In the genomic region with DNA sequence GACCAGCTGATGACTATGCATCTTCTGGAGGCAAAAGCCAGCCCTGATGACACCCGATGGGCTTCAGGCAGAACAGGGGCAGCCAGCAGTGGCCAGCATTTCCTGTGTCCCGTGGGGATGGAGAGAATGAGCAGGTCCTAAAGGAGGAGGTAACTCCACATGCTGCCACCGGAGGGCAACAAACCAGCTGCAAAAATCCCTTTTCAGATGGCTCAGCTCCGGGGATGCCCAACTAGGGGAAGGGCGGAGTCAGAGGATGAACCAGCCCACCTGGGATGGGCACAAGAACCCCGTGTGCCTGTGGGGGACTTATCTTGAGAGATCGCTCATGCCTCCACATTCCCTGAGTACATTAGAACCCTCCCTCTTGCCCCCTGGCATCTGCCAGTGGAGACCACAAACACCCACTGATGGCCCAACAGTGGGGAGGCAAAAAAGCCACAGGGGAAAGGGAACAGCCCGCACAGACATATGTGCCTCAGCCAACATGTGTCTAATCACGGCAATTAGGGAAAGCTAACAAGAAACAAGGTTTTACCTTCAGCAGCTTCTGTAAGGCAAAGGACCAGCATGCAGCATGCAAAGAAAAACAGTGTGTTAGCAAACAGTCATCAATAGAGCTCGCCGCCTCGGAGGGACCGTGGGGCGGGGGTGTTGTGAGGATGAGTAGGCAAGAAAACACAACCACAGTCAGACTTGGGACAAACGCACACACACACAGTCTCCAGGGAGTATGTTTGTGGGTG, we compare ENCODE assay signal across 8 cellular contexts.
DNase-seq lines count a peak whose midpoint lies in the region; ATAC-seq and TF ChIP-seq lines count a peak whose summit lies in the region.

No MANE protein-coding gene starts in this region.

- peak; percentile 42 for ATAC-seq in Panc1

- DNase-seq in COLO829 (ENCODE audit: low spot score) (peak; percentile 60), HT1080 (ENCODE audit: low read depth) (peak; percentile 70), Panc1 (ENCODE audit: low read depth, low spot score) (no peak), kidney epithelial cell (ENCODE audit: low read depth) (no peak), transverse colon (no peak), NCI-H187 (lab: John Stamatoyannopoulos, UW) (no peak), ovary (no peak)
- DNase-seq in activated naive CD4-positive, alpha-beta T cell treated with anti-CD3 and anti-CD28 coated beads, Interleukin-2, amount 50 U/mL, for 16 hours, result peak; percentile 52

- POLR2A ChIA-PET in Panc1 (lab: Charles Lee), result interaction anchor here (0.5 to 0.6 kb wide), 2 partner anchors 67 to 303 kb away, joined by 5 read pairs; no protein-coding TSS in a partner anchor

- H3K4me3 ChIP-seq in Panc1 (ENCODE audit: low read depth in 2 of 2, low read length in 2 of 2) (no peak overlapping the region), kidney epithelial cell (ENCODE audit: low read depth, low read length) (no peak overlapping the region), transverse colon (no peak overlapping the region), ovary (no peak overlapping the region)

- no peak for TF ChIP-seq POLR2A in transverse colon (IDR thresholded peaks at IDR 0.05)
- TF ChIP-seq POLR2A in ovary (IDR thresholded peaks at IDR 0.05), result no peak

- H3K4me1 ChIP-seq in Panc1 (ENCODE audit: control insufficient read depth, insufficient read depth, low read length) (peaks cover 5% of the 10 kb centered on the region; the same call in 1 of the 2 replicates), transverse colon (no peaks in the 10 kb centered on the region), ovary (ENCODE audit: insufficient read depth) (no peaks in the 10 kb centered on the region)

- CTCF ChIA-PET in Panc1 (lab: Charles Lee), result interaction anchor here (0.6 to 2.7 kb wide), 11 partner anchors 8 to 162 kb away, joined by 3 to 80 read pairs (median 4); no protein-coding TSS in a partner anchor

- H3K9me3 ChIP-seq in Panc1 (ENCODE audit: control insufficient read depth, insufficient read depth, low read depth, low read length), result no peaks in the 10 kb centered on the region
- H3K9me3 ChIP-seq in transverse colon, result no peaks in the 10 kb centered on the region
- no peaks in the 10 kb centered on the region for H3K9me3 ChIP-seq in ovary

- no peak overlapping the region for H3K27ac ChIP-seq in Panc1 (ENCODE audit: low read length)
- no peak overlapping the region for H3K27ac ChIP-seq in transverse colon
- H3K27ac ChIP-seq in ovary, result no peak overlapping the region

- TF ChIP-seq CTCF in Panc1 (IDR thresholded peaks at IDR 0.05), result peak; percentile 75
- TF ChIP-seq CTCF in kidney epithelial cell (IDR thresholded peaks at IDR 0.05; ENCODE audit: insufficient read depth, low read length, poor library complexity, severe bottlenecking), result peak; percentile 61
- TF ChIP-seq CTCF in transverse colon (IDR thresholded peaks at IDR 0.05), result peak in 4 of 5 experiments; percentile 9 to 28 (median 22)
- no peak for TF ChIP-seq CTCF in ovary (IDR thresholded peaks at IDR 0.05)

- BruUV-seq in Panc1 (replicated peaks; lab: Mats Ljungman, UMichigan), result TSS peak; percentile 46

- H3K27me3 ChIP-seq in Panc1 (ENCODE audit: control insufficient read depth, insufficient read depth, low read length) (no peaks in the 10 kb centered on the region), kidney epithelial cell (ENCODE audit: control insufficient read depth, insufficient read depth, low read length) (no peaks in the 10 kb centered on the region), transverse colon (no peaks in the 10 kb centered on the region), ovary (no peaks in the 10 kb centered on the region)

- peaks cover 3% of the 10 kb centered on the region for H3K36me3 ChIP-seq in Panc1 (ENCODE audit: control insufficient read depth, insufficient read depth, low read length)
- peaks cover 3% of the 10 kb centered on the region for H3K36me3 ChIP-seq in kidney epithelial cell (ENCODE audit: control insufficient read depth, insufficient read depth, low read length)
- H3K36me3 ChIP-seq in transverse colon, result peaks cover 0 to 31% (median 9%) of the 10 kb centered on the region in 4 donors
- no peaks in the 10 kb centered on the region for H3K36me3 ChIP-seq in ovary

- WGBS in transverse colon (ENCODE audit: low coverage in 1 of 2), 2 donors, result 67 to 73% methylated on average over 3 to 15 of the region's 15 CpGs
- 60 to 62% (median 61%) methylated on average over 15 of the region's 15 CpGs for WGBS in ovary, 3 donors

- in situ Hi-C loops in Panc1 (cut with HindIII; ENCODE audit: low pct_unique_long_range_greater_than_20kb, low sequenced_read_pairs), result no loop called here
- in situ Hi-C loops in transverse colon (cut with MboI; ENCODE audit: low pct_ligation_motif_present in 1 of 4, low pct_unique_long_range_greater_than_20kb in 1 of 4, low sequenced_read_pairs in 3 of 4), result loop anchor here in 1 of 4 donors (10.0 kb wide), 1 partner anchor 151 kb away; no protein-coding TSS in a partner anchor

- intact Hi-C loops in Panc1 (cut with micrococcal nuclease; ENCODE audit: unreplicated experiment) (no loop called here), transverse colon (cut with DNase I; ENCODE audit: low total_unique reads) (loop anchor here (10.0 kb wide), 1 partner anchor 391 kb away; the partner anchor contains the start of genes NEK8 and TLCD1), ovary (cut with DNase I) (loop anchor here in 1 of 4 donors (5.0 kb wide), 1 partner anchor 134 kb away; no protein-coding TSS in a partner anchor)

- TF ChIP-seq EP300 in transverse colon (IDR thresholded peaks at IDR 0.05; ENCODE audit: low read depth) (no peak), ovary (IDR thresholded peaks at IDR 0.05) (no peak)

Comparison
In these comparisons a context has a peak if more than half of its experiments do, and no peak if none do; other contexts are left out.
1. DNase-seq: peak in COLO829 (single experiment), HT1080 (single experiment) and activated naive CD4-positive, alpha-beta T cell treated with anti-CD3 and anti-CD28 coated beads, Interleukin-2, amount 50 U/mL, for 16 hours (single experiment); none in Panc1 (single experiment), kidney epithelial cell (single experiment), transverse colon (single experiment), NCI-H187 (0 of 2) and ovary (0 of 5).
2. CTCF ChIP-seq: peak in Panc1 (single experiment), kidney epithelial cell (single experiment) and transverse colon (4 of 5); none in ovary (0 of 3).